10 cellular contexts compared by ENCODE assay signal in the genomic region with DNA sequence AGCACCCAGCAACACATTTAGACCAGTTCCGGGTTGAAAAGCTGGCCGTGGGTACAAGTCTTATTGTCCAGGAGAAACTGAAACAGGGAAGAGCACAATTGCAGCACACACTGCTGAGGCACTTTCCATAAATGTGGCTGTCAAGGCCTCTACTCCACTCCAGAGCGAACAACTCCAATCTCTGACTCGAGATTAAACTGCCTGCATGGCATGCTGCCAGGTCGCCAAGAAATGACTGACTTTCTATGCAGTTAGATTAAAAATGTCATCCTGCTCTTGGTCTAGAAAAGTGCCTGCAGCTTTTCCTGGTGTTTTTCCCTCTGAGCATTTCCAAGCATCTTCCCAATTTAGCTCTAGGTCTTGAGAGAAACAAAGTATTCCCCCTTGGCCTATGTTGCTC.
A peak's percentile ranks its signal among the peaks of the same experiment; 100 is the strongest.
DNase-seq lines count a peak whose midpoint lies in the region; TF ChIP-seq lines count a peak whose summit lies in the region.
"Had no signal": no experiment of that assay in that cellular context is flagged by ENCODE, and none has a peak within 500 bp of the region (broad histone marks: within the 10 kb centered on the region; RNA-seq: fewer than 3 reads in every experiment).

No MANE protein-coding gene starts in this region.

- H3K4me2 ChIP-seq in hepatocyte = no peak overlapping the region

- no peaks in the 10 kb centered on the region for H4K20me1 ChIP-seq in hepatocyte (ENCODE audit: insufficient read depth, poor library complexity, severe bottlenecking)

- 30 to 63% (median 44%) methylated on average over 5 of the region's 5 CpGs for WGBS in stomach, 5 donors
- 87% methylated on average over 5 of the region's 5 CpGs for WGBS in hepatocyte (ENCODE audit: low lambda C conversion rate, missing lambda C conversion rate)

- TF ChIP-seq CTCF in 22Rv1 (IDR thresholded peaks at IDR 0.05) = no peak
- TF ChIP-seq CTCF in C4-2B (conservative IDR thresholded peaks at IDR 0.05) = no peak
- no peak for TF ChIP-seq CTCF in VCaP (conservative IDR thresholded peaks at IDR 0.05)
- no peak for TF ChIP-seq CTCF in stomach (IDR thresholded peaks at IDR 0.05)
- no peak for TF ChIP-seq CTCF in uterus (IDR thresholded peaks at IDR 0.05)
- TF ChIP-seq CTCF in endothelial cell (IDR thresholded peaks at IDR 0.05; ENCODE audit: unreplicated experiment) = no peak
- TF ChIP-seq CTCF in hepatocyte (IDR thresholded peaks at IDR 0.05; ENCODE audit: poor library complexity) = no peak

- no peak overlapping the region for H2AFZ ChIP-seq in hepatocyte
- H2AFZ ChIP-seq: GM23248 had no signal

- H3K27ac ChIP-seq in 22Rv1 (peak overlapping the region; percentile 83), C4-2B (peak overlapping the region; percentile 95), VCaP (peak overlapping the region; percentile 73), stomach (peak overlapping the region in 2 of 5 donors; percentile 1 to 45), uterus (no peak overlapping the region), hepatocyte (no peak overlapping the region)
- H3K27ac ChIP-seq: GM23248 had no signal

- intact Hi-C loops in stomach (cut with DNase I; ENCODE audit: low total_unique reads) = no loop called here
- intact Hi-C loops in uterus (cut with DNase I; ENCODE audit: low total_unique reads) = no loop called here

- H3K27me3 Mint-ChIP-seq in endothelial cell (ENCODE audit: unreplicated experiment) = peaks cover 4% of the 10 kb centered on the region

- peaks cover 3% of the 10 kb centered on the region for H3K36me3 Mint-ChIP-seq in endothelial cell (ENCODE audit: low read depth, unreplicated experiment)

- H3K4me1 ChIP-seq in stomach (peaks cover 0 to 9% (median 0%) of the 10 kb centered on the region in 4 donors), uterus (no peaks in the 10 kb centered on the region), hepatocyte (ENCODE audit: insufficient read depth) (no peaks in the 10 kb centered on the region)

- TF ChIP-seq POLR2A in stomach (IDR thresholded peaks at IDR 0.05) (no peak), uterus (IDR thresholded peaks at IDR 0.05) (no peak)

- no peaks in the 10 kb centered on the region for H3K9me3 Mint-ChIP-seq in endothelial cell (ENCODE audit: unreplicated experiment)

- no peaks in the 10 kb centered on the region for H3K9me2 ChIP-seq in hepatocyte (replicated peaks; ENCODE audit: insufficient read depth)

- no peak overlapping the region for H3K4me3 ChIP-seq in stomach
- H3K4me3 ChIP-seq in uterus = no peak overlapping the region
- no peak overlapping the region for H3K4me3 ChIP-seq in hepatocyte
- H3K4me3 ChIP-seq: GM23248, K562 had no signal

- H3K27ac Mint-ChIP-seq in endothelial cell (ENCODE audit: unreplicated experiment) = no peak overlapping the region

- TF ChIP-seq EP300 in stomach (IDR thresholded peaks at IDR 0.05) = no peak

- H3K36me3 ChIP-seq in stomach (no peaks in the 10 kb centered on the region), uterus (no peaks in the 10 kb centered on the region), hepatocyte (replicated peaks; ENCODE audit: insufficient read depth, low read depth) (no peaks in the 10 kb centered on the region)

- DNase-seq in stomach (peak; percentile 52), uterus (no peak), endothelial cell (ENCODE audit: low spot score) (no peak), hepatocyte (ENCODE audit: low spot score) (no peak)
- DNase-seq: DMS 273 treated with DMSO at 0.1 percent for 48 hours, GM23248 had no signal

- H3K4me1 Mint-ChIP-seq in endothelial cell (ENCODE audit: unreplicated experiment) = peaks cover 3% of the 10 kb centered on the region

- no peaks in the 10 kb centered on the region for H3K27me3 ChIP-seq in stomach
- H3K27me3 ChIP-seq in uterus = no peaks in the 10 kb centered on the region
- no peaks in the 10 kb centered on the region for H3K27me3 ChIP-seq in hepatocyte

- no peaks in the 10 kb centered on the region for H3K79me2 ChIP-seq in hepatocyte

- H3K4me3 Mint-ChIP-seq in endothelial cell (ENCODE audit: unreplicated experiment) = no peak overlapping the region

- H3K9me3 ChIP-seq in stomach = peaks cover 0 to 22% (median 3%) of the 10 kb centered on the region in 4 donors
- no peaks in the 10 kb centered on the region for H3K9me3 ChIP-seq in uterus
- no peaks in the 10 kb centered on the region for H3K9me3 ChIP-seq in hepatocyte (ENCODE audit: low read depth)

Comparison
In these comparisons a context has a peak if more than half of its experiments do, and no peak if none do; other contexts are left out.
1. H3K27ac ChIP-seq: peak in 22Rv1 (single experiment), C4-2B (single experiment) and VCaP (single experiment); none in uterus (0 of 2) and hepatocyte (single experiment).